ENCODE assay signal across 39 cellular contexts in the genomic region with DNA sequence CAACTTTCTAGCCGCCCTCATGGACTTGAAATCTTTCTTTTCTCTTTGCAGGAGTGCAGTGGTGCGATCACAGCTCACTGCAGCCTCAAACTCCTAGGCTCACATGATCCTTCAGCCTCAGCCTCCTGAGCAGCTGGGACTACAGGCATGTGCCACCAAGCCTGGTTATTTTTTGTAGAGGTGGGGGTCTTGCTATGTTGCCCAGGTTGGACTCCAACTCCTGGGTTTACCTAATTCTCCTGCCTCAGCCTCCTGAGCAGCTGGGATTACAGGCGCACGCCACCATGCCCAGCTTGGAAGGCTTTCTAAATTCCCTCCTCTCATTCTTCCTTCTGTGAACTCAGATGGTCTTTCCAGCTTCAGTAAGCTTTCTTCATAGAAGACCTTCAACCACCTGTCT. TPM values are rescaled to one million over a fixed set of nuclear protein-coding genes. Genes with fewer than 3 reads are reported as not detected.
"Had no signal": no experiment of that assay in that cellular context is flagged by ENCODE, and none has a peak within 500 bp of the region (broad histone marks: within the 10 kb centered on the region; RNA-seq: fewer than 3 reads in every experiment).

No MANE protein-coding gene starts in this region.

- H3K27ac Mint-ChIP-seq: activated CD4-positive, alpha-beta memory T cell treated with anti-CD3 and anti-CD28 coated beads, Interleukin-2, amount 10 ng/mL, durations not matched to agents 7 days and 5 days; activated CD4-positive, alpha-beta T cell treated with anti-CD3 and anti-CD28 coated beads for 36 hours; activated naive CD4-positive, alpha-beta T cell treated with anti-CD3 and anti-CD28 coated beads for 36 hours; activated naive CD8-positive, alpha-beta T cell treated with anti-CD3 and anti-CD28 coated beads, Interleukin-2, amount 10 ng/mL, durations not matched to agents 7 days and 5 days; activated T-cell treated with anti-CD3 and anti-CD28 coated beads, Interleukin-2, amount 50 U/mL, for 72 hours; activated T-helper 2 cell treated with anti-CD3 and anti-CD28 coated beads, Interferon-gamma antibody, Interleukin-2, Interleukin-4, amounts not matched to agents 10 μg/mL and 5 μg/mL and 100 μg/mL, durations not matched to agents 14 hours and 24 hours and 36 hours; T-helper 1 cell treated with Interleukin-12 subunit alpha and Interleukin-12 subunit beta and Interleukin-4 antibody, amounts not matched to agents 30 μg/mL and 1 μg/mL, for 36 hours; T-helper 2 cell treated with Interferon-gamma antibody and Interleukin-4, amounts not matched to agents 5 μg/mL and 100 μg/mL, for 36 hours had no signal

- H3K4me1 ChIP-seq: adrenal gland, body of pancreas, breast epithelium, Peyer's patch, SJSA1 had no signal

- H3K27ac ChIP-seq: body of pancreas, breast epithelium, SJSA1 had no signal

- FAIRE-seq: astrocyte, TTC549 had no signal

- H3K4me3 Mint-ChIP-seq: activated CD4-positive, alpha-beta memory T cell treated with anti-CD3 and anti-CD28 coated beads, Interleukin-2, amount 10 ng/mL, durations not matched to agents 7 days and 5 days; activated CD4-positive, alpha-beta T cell treated with anti-CD3 and anti-CD28 coated beads for 36 hours; activated naive CD4-positive, alpha-beta T cell treated with anti-CD3 and anti-CD28 coated beads for 36 hours; activated naive CD8-positive, alpha-beta T cell treated with anti-CD3 and anti-CD28 coated beads, Interleukin-2, amount 10 ng/mL, durations not matched to agents 7 days and 5 days; activated T-cell treated with anti-CD3 and anti-CD28 coated beads, Interleukin-2, amount 50 U/mL, for 72 hours; T-helper 1 cell treated with Interleukin-12 subunit alpha and Interleukin-12 subunit beta and Interleukin-4 antibody, amounts not matched to agents 30 μg/mL and 1 μg/mL, for 36 hours; T-helper 2 cell treated with Interferon-gamma antibody and Interleukin-4, amounts not matched to agents 5 μg/mL and 100 μg/mL, for 36 hours had no signal

- H3K27me3 ChIP-seq: adrenal gland, body of pancreas, breast epithelium, MG63, Peyer's patch, SJSA1 had no signal

- H3K9me3 ChIP-seq: adrenal gland, body of pancreas, breast epithelium, MG63, Peyer's patch, SJSA1, SK-N-SH had no signal

- ATAC-seq: activated CD4-positive, alpha-beta T cell treated with anti-CD3 and anti-CD28 coated beads for 36 hours; activated CD4-positive, CD25-positive, alpha-beta regulatory T cell treated with anti-CD3 and anti-CD28 coated beads, Interleukin-2, amount 50 U/mL, for 24 hours; activated T-cell treated with anti-CD3 and anti-CD28 coated beads, Interleukin-2, amount 50 U/mL, for 72 hours; body of pancreas; PC-3 had no signal

- H3K4me3 ChIP-seq: adrenal gland, body of pancreas, breast epithelium, MG63, Peyer's patch, SJSA1 had no signal

- H3K27me3 Mint-ChIP-seq: activated CD4-positive, alpha-beta memory T cell treated with anti-CD3 and anti-CD28 coated beads, Interleukin-2, amount 10 ng/mL, durations not matched to agents 7 days and 5 days; activated CD4-positive, alpha-beta T cell treated with anti-CD3 and anti-CD28 coated beads for 36 hours; activated naive CD8-positive, alpha-beta T cell treated with anti-CD3 and anti-CD28 coated beads, Interleukin-2, amount 10 ng/mL, durations not matched to agents 7 days and 5 days had no signal

- H3K9ac ChIP-seq: SK-N-SH had no signal

- H3K4me2 ChIP-seq: SK-N-SH had no signal

- H3K9me3 Mint-ChIP-seq: activated CD4-positive, alpha-beta memory T cell treated with anti-CD3 and anti-CD28 coated beads, Interleukin-2, amount 10 ng/mL, durations not matched to agents 7 days and 5 days; activated naive CD4-positive, alpha-beta T cell treated with anti-CD3 and anti-CD28 coated beads for 36 hours; activated naive CD8-positive, alpha-beta T cell treated with anti-CD3 and anti-CD28 coated beads, Interleukin-2, amount 10 ng/mL, durations not matched to agents 7 days and 5 days; activated T-cell treated with anti-CD3 and anti-CD28 coated beads, Interleukin-2, amount 50 U/mL, for 72 hours; activated T-helper 2 cell treated with anti-CD3 and anti-CD28 coated beads, Interferon-gamma antibody, Interleukin-2, Interleukin-4, amounts not matched to agents 10 μg/mL and 5 μg/mL and 100 μg/mL, durations not matched to agents 14 hours and 24 hours and 36 hours; T-helper 1 cell treated with Interleukin-12 subunit alpha and Interleukin-12 subunit beta and Interleukin-4 antibody, amounts not matched to agents 30 μg/mL and 1 μg/mL, for 36 hours; T-helper 2 cell treated with Interferon-gamma antibody and Interleukin-4, amounts not matched to agents 5 μg/mL and 100 μg/mL, for 36 hours had no signal

- DNase-seq: activated CD4-positive, alpha-beta memory T cell treated with anti-CD3 and anti-CD28 coated beads, Interleukin-2, amount 10 ng/mL, durations not matched to agents 7 days and 5 days; activated CD4-positive, alpha-beta T cell treated with anti-CD3 and anti-CD28 coated beads for 36 hours; activated CD8-positive, alpha-beta memory T cell treated with anti-CD3 and anti-CD28 coated beads for 24 hours; activated gamma-delta T cell treated with Interleukin-2 at 50 U/mL for 16 hours; activated naive CD4-positive, alpha-beta T cell treated with anti-CD3 and anti-CD28 coated beads for 36 hours; activated naive CD8-positive, alpha-beta T cell treated with anti-CD3 and anti-CD28 coated beads, Interleukin-2, amount 10 ng/mL, durations not matched to agents 7 days and 5 days; activated T-cell treated with anti-CD3 and anti-CD28 coated beads, Interleukin-2, amount 50 U/mL, for 1 hour; activated T-cell treated with anti-CD3 and anti-CD28 coated beads, Interleukin-2, amount 50 U/mL, for 72 hours; adrenal gland; body of pancreas; cerebellar nuclear complex; Kasumi-1; KG1; MG63; MV-4-11; NCI-H1092; NCI-H146; NCI-H187; NCI-H2029 treated with DMSO at 0.1 percent for 48 hours; NCI-H2107; NCI-H2171; NCI-H510A; NCI-H526; NCI-H748 treated with DMSO at 0.1 percent for 48 hours; NK-92 treated with Interleukin-12 subunit alpha and Interleukin-12 subunit beta, amount 100 ng/mL, for 24 hours; PC-3; Peyer's patch; RPMI8226; SHP77 treated with DMSO at 0.1 percent for 48 hours; SK-N-SH had no signal

RNA-seq across cellular contexts. Expression of a gene that starts 4.7 kb away (rescaled TPM):
- total RNA-seq: activated CD4-positive, alpha-beta memory T cell treated with anti-CD3 and anti-CD28 coated beads, Interleukin-2, amount 10 ng/mL, durations not matched to agents 7 days and 5 days; activated CD4-positive, alpha-beta T cell treated with anti-CD3 and anti-CD28 coated beads for 36 hours; activated naive CD4-positive, alpha-beta T cell treated with anti-CD3 and anti-CD28 coated beads for 36 hours; activated T-cell treated with anti-CD3 and anti-CD28 coated beads, Interleukin-2, amount 50 U/mL, for 72 hours; activated T-helper 2 cell treated with anti-CD3 and anti-CD28 coated beads, Interferon-gamma antibody, Interleukin-2, Interleukin-4, amounts not matched to agents 10 μg/mL and 5 μg/mL and 100 μg/mL, durations not matched to agents 14 hours and 24 hours and 36 hours; SJSA1 had no signal

RNA-seq across cellular contexts. Expression of a gene that starts 12.4 kb away (rescaled TPM):
- total RNA-seq: activated CD4-positive, alpha-beta memory T cell treated with anti-CD3 and anti-CD28 coated beads, Interleukin-2, amount 10 ng/mL, durations not matched to agents 7 days and 5 days; activated CD4-positive, alpha-beta T cell treated with anti-CD3 and anti-CD28 coated beads for 36 hours; activated naive CD4-positive, alpha-beta T cell treated with anti-CD3 and anti-CD28 coated beads for 36 hours; activated naive CD8-positive, alpha-beta T cell treated with anti-CD3 and anti-CD28 coated beads, Interleukin-2, amount 10 ng/mL, durations not matched to agents 7 days and 5 days; activated T-cell treated with anti-CD3 and anti-CD28 coated beads, Interleukin-2, amount 50 U/mL, for 72 hours; activated T-helper 2 cell treated with anti-CD3 and anti-CD28 coated beads, Interferon-gamma antibody, Interleukin-2, Interleukin-4, amounts not matched to agents 10 μg/mL and 5 μg/mL and 100 μg/mL, durations not matched to agents 14 hours and 24 hours and 36 hours; astrocyte; breast epithelium; cardiac septum; PC-3; SJSA1 had no signal
- polyA plus RNA-seq: SK-N-SH had no signal

RNA-seq across cellular contexts. Expression of a gene that starts 19.0 kb away (rescaled TPM):
- total RNA-seq: activated CD4-positive, alpha-beta memory T cell treated with anti-CD3 and anti-CD28 coated beads, Interleukin-2, amount 10 ng/mL, durations not matched to agents 7 days and 5 days; activated CD4-positive, alpha-beta T cell treated with anti-CD3 and anti-CD28 coated beads for 36 hours; activated naive CD4-positive, alpha-beta T cell treated with anti-CD3 and anti-CD28 coated beads for 36 hours; activated naive CD8-positive, alpha-beta T cell treated with anti-CD3 and anti-CD28 coated beads, Interleukin-2, amount 10 ng/mL, durations not matched to agents 7 days and 5 days; activated T-cell treated with anti-CD3 and anti-CD28 coated beads, Interleukin-2, amount 50 U/mL, for 72 hours; activated T-helper 2 cell treated with anti-CD3 and anti-CD28 coated beads, Interferon-gamma antibody, Interleukin-2, Interleukin-4, amounts not matched to agents 10 μg/mL and 5 μg/mL and 100 μg/mL, durations not matched to agents 14 hours and 24 hours and 36 hours; adrenal gland; astrocyte; body of pancreas; cardiac septum; PC-3; SJSA1 had no signal
- polyA plus RNA-seq: SK-N-SH had no signal

RNA-seq across cellular contexts. Expression of a gene that starts 50.4 kb away (rescaled TPM):
- total RNA-seq: activated CD4-positive, alpha-beta memory T cell treated with anti-CD3 and anti-CD28 coated beads, Interleukin-2, amount 10 ng/mL, durations not matched to agents 7 days and 5 days; activated CD4-positive, alpha-beta T cell treated with anti-CD3 and anti-CD28 coated beads for 36 hours; activated naive CD4-positive, alpha-beta T cell treated with anti-CD3 and anti-CD28 coated beads for 36 hours; activated naive CD8-positive, alpha-beta T cell treated with anti-CD3 and anti-CD28 coated beads, Interleukin-2, amount 10 ng/mL, durations not matched to agents 7 days and 5 days; activated T-cell treated with anti-CD3 and anti-CD28 coated beads, Interleukin-2, amount 50 U/mL, for 72 hours; activated T-helper 2 cell treated with anti-CD3 and anti-CD28 coated beads, Interferon-gamma antibody, Interleukin-2, Interleukin-4, amounts not matched to agents 10 μg/mL and 5 μg/mL and 100 μg/mL, durations not matched to agents 14 hours and 24 hours and 36 hours; astrocyte; breast epithelium; cardiac septum; PC-3; SJSA1 had no signal
- polyA plus RNA-seq: adrenal gland, SK-N-SH had no signal
